ENCODE assay signal across 27 cellular contexts in the genomic region with DNA sequence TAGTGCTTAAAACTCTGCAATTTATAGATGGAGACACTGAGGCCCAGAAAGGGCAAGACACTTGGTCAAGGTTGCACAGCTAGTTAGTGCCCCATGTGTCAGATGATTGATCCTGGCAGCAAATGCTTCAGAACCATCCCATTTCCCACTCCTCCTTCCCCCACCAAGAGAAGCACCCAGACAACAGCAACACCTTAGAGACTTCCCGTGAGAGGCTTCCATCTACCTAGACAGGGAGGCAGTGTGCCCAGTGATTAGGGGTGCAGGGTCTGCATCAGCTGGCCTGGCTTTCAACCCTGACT.
"Had no signal": no experiment of that assay in that cellular context is flagged by ENCODE, and none has a peak within 500 bp of the region (broad histone marks: within the 10 kb centered on the region; RNA-seq: fewer than 3 reads in every experiment).

No MANE protein-coding gene starts in this region.

- H3K27me3 ChIP-seq: body of pancreas, foreskin keratinocyte, heart left ventricle, pancreas, sigmoid colon, tibial artery had no signal

- H3K27ac Mint-ChIP-seq: activated naive CD8-positive, alpha-beta T cell; activated T-cell treated with anti-CD3 and anti-CD28 coated beads, Interleukin-2, amount 50 U/mL, for 72 hours; nephron progenitor cell; stimulated activated memory B cell treated with anti-CD40 and anti-IgM and Interleukin-4, amounts not matched to agents 10 μg/mL and 1 μg/mL and 100 μg/mL, for 72 hours; T-cell had no signal

- ATAC-seq: activated T-cell treated with anti-CD3 and anti-CD28 coated beads, Interleukin-2, amount 50 U/mL, for 72 hours; body of pancreas; foreskin keratinocyte; heart left ventricle; left lobe of liver; lower lobe of right lung; pancreas; stimulated activated memory B cell treated with anti-CD40 and anti-IgM and Interleukin-4, amounts not matched to agents 10 μg/mL and 1 μg/mL and 100 μg/mL, for 72 hours; stimulated activated naive CD8-positive, alpha-beta T cell treated with anti-CD3 and anti-CD28 coated beads, Interleukin-15, amount 100 ng/mL, for 72 hours; T-cell had no signal

- H3K36me3 Mint-ChIP-seq: activated naive CD8-positive, alpha-beta T cell; stimulated activated memory B cell treated with anti-CD40 and anti-IgM and Interleukin-4, amounts not matched to agents 10 μg/mL and 1 μg/mL and 100 μg/mL, for 72 hours; T-cell had no signal

- H3K4me1 ChIP-seq: body of pancreas, lower lobe of right lung, pancreas, prostate gland, tibial artery had no signal

- H3K9me3 Mint-ChIP-seq: activated T-cell treated with anti-CD3 and anti-CD28 coated beads, Interleukin-2, amount 50 U/mL, for 72 hours; nephron progenitor cell; stimulated activated memory B cell treated with anti-CD40 and anti-IgM and Interleukin-4, amounts not matched to agents 10 μg/mL and 1 μg/mL and 100 μg/mL, for 72 hours; stimulated activated naive CD8-positive, alpha-beta T cell treated with anti-CD3 and anti-CD28 coated beads, Interleukin-15, amount 100 ng/mL, for 72 hours; T-cell had no signal

- H3K27ac ChIP-seq: body of pancreas, esophagus muscularis mucosa, foreskin keratinocyte, heart left ventricle, lower lobe of right lung, pancreas, prostate gland, sigmoid colon, tibial artery had no signal

- H3K4me3 ChIP-seq: body of pancreas, esophagus muscularis mucosa, heart left ventricle, lower lobe of right lung, pancreas, prostate gland, sigmoid colon, tibial artery had no signal

- DNase-seq: activated CD4-positive, alpha-beta T cell treated with anti-CD3 and anti-CD28 coated beads for 4 hours; activated CD4-positive, alpha-beta T cell treated with anti-CD3 and anti-CD28 coated beads, Interleukin-2, amount 50 U/mL, for 4 hours; activated CD4-positive, CD25-positive, alpha-beta regulatory T cell; activated naive CD4-positive, alpha-beta T cell treated with Interleukin-2 at 50 U/mL for 16 hours; activated T-cell treated with anti-CD3 and anti-CD28 coated beads for 4 hours; activated T-cell treated with anti-CD3 and anti-CD28 coated beads, Interleukin-2, amount 50 U/mL, for 72 hours; body of pancreas; cortex of kidney; foreskin keratinocyte; heart left ventricle; kidney glomerular epithelial cell; lower lobe of right lung; mesenchymal stem cell; nephron progenitor cell; pancreas; retina; small intestine; stimulated activated CD4-positive, alpha-beta T cell treated with anti-CD3 and anti-CD28 coated beads, Interleukin-4, amount 100 ng/mL, for 24 hours; stimulated activated naive CD8-positive, alpha-beta T cell treated with anti-CD3 and anti-CD28 coated beads, Interleukin-15, amount 100 ng/mL, for 72 hours; T-cell; tibial artery had no signal

- H3K27me3 Mint-ChIP-seq: activated naive CD8-positive, alpha-beta T cell; stimulated activated naive CD8-positive, alpha-beta T cell treated with anti-CD3 and anti-CD28 coated beads, Interleukin-15, amount 100 ng/mL, for 72 hours; T-cell had no signal

- H3K4me3 Mint-ChIP-seq: activated naive CD8-positive, alpha-beta T cell; activated T-cell treated with anti-CD3 and anti-CD28 coated beads, Interleukin-2, amount 50 U/mL, for 72 hours; nephron progenitor cell; stimulated activated memory B cell treated with anti-CD40 and anti-IgM and Interleukin-4, amounts not matched to agents 10 μg/mL and 1 μg/mL and 100 μg/mL, for 72 hours; stimulated activated naive CD8-positive, alpha-beta T cell treated with anti-CD3 and anti-CD28 coated beads, Interleukin-15, amount 100 ng/mL, for 72 hours; T-cell had no signal

- H3K4me1 Mint-ChIP-seq: stimulated activated memory B cell treated with anti-CD40 and anti-IgM and Interleukin-4, amounts not matched to agents 10 μg/mL and 1 μg/mL and 100 μg/mL, for 72 hours; stimulated activated naive CD8-positive, alpha-beta T cell treated with anti-CD3 and anti-CD28 coated beads, Interleukin-15, amount 100 ng/mL, for 72 hours; T-cell had no signal

- H3K36me3 ChIP-seq: esophagus muscularis mucosa, heart left ventricle, lower lobe of right lung, pancreas, prostate gland, sigmoid colon, tibial artery had no signal

- H3K9me3 ChIP-seq: body of pancreas, esophagus muscularis mucosa, heart left ventricle, lower lobe of right lung, pancreas, prostate gland, sigmoid colon, tibial artery had no signal
